Comparison of ENCODE assay signal across 15 cellular contexts in genomic region chr2:121429119-121429903, GRCh38.
DNase-seq lines count a peak whose midpoint lies in the region; ATAC-seq and TF ChIP-seq lines count a peak whose summit lies in the region.
"Had no signal": no experiment of that assay in that cellular context is flagged by ENCODE, and none has a peak within 500 bp of the region (broad histone marks: within the 10 kb centered on the region; RNA-seq: fewer than 3 reads in every experiment).

No MANE protein-coding gene starts in this region.

- CTCF ChIA-PET in activated CD8-positive, alpha-beta memory T cell treated with anti-CD3 and anti-CD28 coated beads, Interleukin-2, amount 10 ng/mL, durations not matched to agents 7 days and 5 days (lab: Charles Lee) = interaction anchor here (1.4 kb wide), 1 partner anchor 39 kb away, joined by 3 read pairs; no protein-coding TSS in a partner anchor

- TF ChIP-seq CTCF in astrocyte of the cerebellum (IDR thresholded peaks at IDR 0.05; ENCODE audit: low read depth, low read length, missing control alignments) (no peak), fibroblast of villous mesenchyme (IDR thresholded peaks at IDR 0.05; ENCODE audit: insufficient read depth, low read depth, low read length) (no peak), omental fat pad (IDR thresholded peaks at IDR 0.05) (no peak)

- H3K27ac Mint-ChIP-seq in activated CD8-positive, alpha-beta memory T cell treated with anti-CD3 and anti-CD28 coated beads, Interleukin-2, amount 10 ng/mL, durations not matched to agents 7 days and 5 days = peak overlapping the region; percentile 49
- H3K27ac Mint-ChIP-seq: activated B cell treated with CpG ODN at 0.5 μM for 24 hours; activated naive CD4-positive, alpha-beta T cell treated with anti-CD3 and anti-CD28 coated beads for 36 hours; CD8-positive, alpha-beta T cell; T-cell had no signal

- no peaks in the 10 kb centered on the region for H3K9me3 Mint-ChIP-seq in activated CD8-positive, alpha-beta memory T cell treated with anti-CD3 and anti-CD28 coated beads, Interleukin-2, amount 10 ng/mL, durations not matched to agents 7 days and 5 days (ENCODE audit: low read depth)
- H3K9me3 Mint-ChIP-seq: activated B cell treated with CpG ODN at 0.5 μM for 24 hours; activated naive CD4-positive, alpha-beta T cell treated with anti-CD3 and anti-CD28 coated beads for 36 hours; CD8-positive, alpha-beta T cell; T-cell had no signal

- no peaks in the 10 kb centered on the region for H3K4me1 Mint-ChIP-seq in activated CD8-positive, alpha-beta memory T cell treated with anti-CD3 and anti-CD28 coated beads, Interleukin-2, amount 10 ng/mL, durations not matched to agents 7 days and 5 days
- H3K4me1 Mint-ChIP-seq: activated B cell treated with CpG ODN at 0.5 μM for 24 hours, T-cell had no signal

- peaks cover 30% of the 10 kb centered on the region for H3K36me3 Mint-ChIP-seq in activated CD8-positive, alpha-beta memory T cell treated with anti-CD3 and anti-CD28 coated beads, Interleukin-2, amount 10 ng/mL, durations not matched to agents 7 days and 5 days

- no peaks in the 10 kb centered on the region for H3K27me3 Mint-ChIP-seq in activated CD8-positive, alpha-beta memory T cell treated with anti-CD3 and anti-CD28 coated beads, Interleukin-2, amount 10 ng/mL, durations not matched to agents 7 days and 5 days
- H3K27me3 Mint-ChIP-seq: activated B cell treated with CpG ODN at 0.5 μM for 24 hours, T-cell had no signal

- H3K4me3 Mint-ChIP-seq in activated CD8-positive, alpha-beta memory T cell treated with anti-CD3 and anti-CD28 coated beads, Interleukin-2, amount 10 ng/mL, durations not matched to agents 7 days and 5 days = no peak overlapping the region
- H3K4me3 Mint-ChIP-seq: activated B cell treated with CpG ODN at 0.5 μM for 24 hours; activated naive CD4-positive, alpha-beta T cell treated with anti-CD3 and anti-CD28 coated beads for 36 hours; CD8-positive, alpha-beta T cell; T-cell had no signal

- H3K4me3 ChIP-seq in astrocyte of the cerebellum (ENCODE audit: low read depth, low read length) (no peak overlapping the region), fibroblast of villous mesenchyme (ENCODE audit: low read depth, low read length) (no peak overlapping the region)
- H3K4me3 ChIP-seq: A549 had no signal

- no peak for ATAC-seq in activated CD8-positive, alpha-beta memory T cell treated with anti-CD3 and anti-CD28 coated beads, Interleukin-2, amount 10 ng/mL, durations not matched to agents 7 days and 5 days
- ATAC-seq in omental fat pad (ENCODE audit: low FRiP score) (peak; percentile 72), GM18907 (IDR thresholded peaks at IDR 0.05; ENCODE audit: unreplicated experiment) (no peak)
- ATAC-seq: A549; CD8-positive, alpha-beta T cell; T-cell had no signal

- in situ Hi-C loops in astrocyte of the cerebellum (cut with HindIII; ENCODE audit: low sequenced_read_pairs) = loop anchor here (10.0 kb wide), 1 partner anchor 45 kb away; no protein-coding TSS in a partner anchor

- no peak for DNase-seq in activated CD8-positive, alpha-beta memory T cell treated with anti-CD3 and anti-CD28 coated beads, Interleukin-2, amount 10 ng/mL, durations not matched to agents 7 days and 5 days
- DNase-seq in activated CD8-positive, alpha-beta memory T cell treated with anti-CD3 and anti-CD28 coated beads, Interleukin-2, amount 50 U/mL, for 48 hours = no peak
- DNase-seq in astrocyte of the cerebellum (ENCODE audit: low read depth) = peak; percentile 5
- DNase-seq in fibroblast of villous mesenchyme (ENCODE audit: low read depth) = peak; percentile 58
- no peak for DNase-seq in omental fat pad (ENCODE audit: low spot score)
- DNase-seq in activated gamma-delta T cell treated with Interleukin-2 at 50 U/mL for 16 hours = no peak
- DNase-seq in anterior cingulate cortex (lab: John Stamatoyannopoulos, UW) = no peak
- DNase-seq: activated B cell treated with CpG ODN at 0.5 μM for 24 hours; activated naive CD4-positive, alpha-beta T cell treated with anti-CD3 and anti-CD28 coated beads for 36 hours; CD8-positive, alpha-beta T cell; MV-4-11; NCI-H82; T-cell had no signal

Comparison
In these comparisons a context has a peak if more than half of its experiments do, and no peak if none do; other contexts are left out.
1. DNase-seq: peak in astrocyte of the cerebellum (single experiment) and fibroblast of villous mesenchyme (single experiment); none in activated CD8-positive, alpha-beta memory T cell treated with anti-CD3 and anti-CD28 coated beads, Interleukin-2, amount 10 ng/mL, durations not matched to agents 7 days and 5 days (single experiment), activated CD8-positive, alpha-beta memory T cell treated with anti-CD3 and anti-CD28 coated beads, Interleukin-2, amount 50 U/mL, for 48 hours (single experiment), omental fat pad (single experiment), activated gamma-delta T cell treated with Interleukin-2 at 50 U/mL for 16 hours (single experiment) and anterior cingulate cortex (0 of 58).